Comparison of ENCODE assay signal across 1 cellular context in the genomic region with DNA sequence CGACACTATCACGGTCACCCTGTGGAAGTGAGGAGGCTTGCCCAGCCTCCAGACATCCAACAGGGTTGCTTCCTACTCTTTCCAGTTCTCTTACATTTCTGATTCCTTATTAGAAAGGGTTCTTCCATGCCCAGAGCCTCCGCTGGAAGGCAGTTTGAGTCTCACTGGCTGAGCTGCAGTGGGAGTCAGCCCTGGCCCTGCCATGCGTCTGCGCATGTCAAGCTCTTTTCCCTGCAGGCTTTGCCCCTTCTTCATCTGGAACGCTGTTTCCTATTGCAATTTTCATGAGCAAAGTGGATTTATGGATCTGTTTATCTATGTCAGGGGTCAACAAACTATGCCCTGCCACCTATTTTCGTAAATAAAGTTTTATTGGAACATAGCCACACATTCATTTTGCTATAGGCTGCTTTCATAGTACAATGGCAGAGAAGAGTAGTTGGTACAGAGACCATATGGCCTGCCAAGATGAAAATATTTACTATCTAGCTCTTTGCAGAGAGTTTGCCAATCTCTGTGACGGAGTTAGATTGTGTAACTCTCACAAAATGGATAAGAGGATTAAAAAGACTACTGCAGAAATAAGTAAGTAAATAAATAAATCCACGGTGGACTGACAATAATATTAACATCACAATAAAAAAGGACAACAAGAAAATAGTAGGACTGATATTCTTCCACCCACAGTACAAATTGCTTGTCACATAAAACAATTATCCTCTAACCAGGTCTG.
TF ChIP-seq lines count a peak whose summit lies in the region.

No MANE protein-coding gene starts in this region.

TF ChIP-seq in GM23338, 12 proteins besides CTCF, POLR2A, EP300 and RAD21 (continued from another document):
- TF ChIP-seq, protein P1, sequence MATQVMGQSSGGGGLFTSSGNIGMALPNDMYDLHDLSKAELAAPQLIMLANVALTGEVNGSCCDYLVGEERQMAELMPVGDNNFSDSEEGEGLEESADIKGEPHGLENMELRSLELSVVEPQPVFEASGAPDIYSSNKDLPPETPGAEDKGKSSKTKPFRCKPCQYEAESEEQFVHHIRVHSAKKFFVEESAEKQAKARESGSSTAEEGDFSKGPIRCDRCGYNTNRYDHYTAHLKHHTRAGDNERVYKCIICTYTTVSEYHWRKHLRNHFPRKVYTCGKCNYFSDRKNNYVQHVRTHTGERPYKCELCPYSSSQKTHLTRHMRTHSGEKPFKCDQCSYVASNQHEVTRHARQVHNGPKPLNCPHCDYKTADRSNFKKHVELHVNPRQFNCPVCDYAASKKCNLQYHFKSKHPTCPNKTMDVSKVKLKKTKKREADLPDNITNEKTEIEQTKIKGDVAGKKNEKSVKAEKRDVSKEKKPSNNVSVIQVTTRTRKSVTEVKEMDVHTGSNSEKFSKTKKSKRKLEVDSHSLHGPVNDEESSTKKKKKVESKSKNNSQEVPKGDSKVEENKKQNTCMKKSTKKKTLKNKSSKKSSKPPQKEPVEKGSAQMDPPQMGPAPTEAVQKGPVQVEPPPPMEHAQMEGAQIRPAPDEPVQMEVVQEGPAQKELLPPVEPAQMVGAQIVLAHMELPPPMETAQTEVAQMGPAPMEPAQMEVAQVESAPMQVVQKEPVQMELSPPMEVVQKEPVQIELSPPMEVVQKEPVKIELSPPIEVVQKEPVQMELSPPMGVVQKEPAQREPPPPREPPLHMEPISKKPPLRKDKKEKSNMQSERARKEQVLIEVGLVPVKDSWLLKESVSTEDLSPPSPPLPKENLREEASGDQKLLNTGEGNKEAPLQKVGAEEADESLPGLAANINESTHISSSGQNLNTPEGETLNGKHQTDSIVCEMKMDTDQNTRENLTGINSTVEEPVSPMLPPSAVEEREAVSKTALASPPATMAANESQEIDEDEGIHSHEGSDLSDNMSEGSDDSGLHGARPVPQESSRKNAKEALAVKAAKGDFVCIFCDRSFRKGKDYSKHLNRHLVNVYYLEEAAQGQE (IDR thresholded peaks at IDR 0.05; ENCODE audit: unreplicated experiment) = no peak
- TF ChIP-seq STAT1 (IDR thresholded peaks at IDR 0.05; ENCODE audit: unreplicated experiment) (no peak), ZNF331 (CRISPR knock-in tag; IDR thresholded peaks at IDR 0.05; ENCODE audit: low read depth) (no peak), CREB1 (CRISPR knock-in tag; IDR thresholded peaks at IDR 0.05; ENCODE audit: low read depth) (no peak)
- TF ChIP-seq, protein P2, sequence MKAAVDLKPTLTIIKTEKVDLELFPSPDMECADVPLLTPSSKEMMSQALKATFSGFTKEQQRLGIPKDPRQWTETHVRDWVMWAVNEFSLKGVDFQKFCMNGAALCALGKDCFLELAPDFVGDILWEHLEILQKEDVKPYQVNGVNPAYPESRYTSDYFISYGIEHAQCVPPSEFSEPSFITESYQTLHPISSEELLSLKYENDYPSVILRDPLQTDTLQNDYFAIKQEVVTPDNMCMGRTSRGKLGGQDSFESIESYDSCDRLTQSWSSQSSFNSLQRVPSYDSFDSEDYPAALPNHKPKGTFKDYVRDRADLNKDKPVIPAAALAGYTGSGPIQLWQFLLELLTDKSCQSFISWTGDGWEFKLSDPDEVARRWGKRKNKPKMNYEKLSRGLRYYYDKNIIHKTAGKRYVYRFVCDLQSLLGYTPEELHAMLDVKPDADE (IDR thresholded peaks at IDR 0.05) = no peak
